19 cellular contexts compared by ENCODE assay signal in the genomic region with DNA sequence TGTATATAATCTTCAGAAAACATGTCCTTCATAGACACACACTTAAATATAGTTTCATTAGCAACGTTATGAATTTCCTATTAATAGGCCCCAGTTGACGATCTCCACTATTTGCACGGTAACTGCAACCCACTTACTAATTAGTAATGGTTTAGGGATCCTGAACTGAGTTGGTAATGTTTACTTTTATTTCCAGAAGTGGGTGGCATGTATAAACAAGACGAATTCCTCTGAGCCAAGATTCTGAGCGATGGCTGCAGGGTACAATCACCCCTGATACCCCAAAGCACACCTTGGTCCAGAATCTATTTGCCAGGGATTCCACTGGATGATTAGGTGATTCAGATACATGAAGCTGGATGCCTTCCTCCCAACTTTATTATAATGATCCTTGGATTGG.
DNase-seq lines count a peak whose midpoint lies in the region; ATAC-seq, FAIRE-seq and TF ChIP-seq lines count a peak whose summit lies in the region.
"Had no signal": no experiment of that assay in that cellular context is flagged by ENCODE, and none has a peak within 500 bp of the region (broad histone marks: within the 10 kb centered on the region; RNA-seq: fewer than 3 reads in every experiment).

No MANE protein-coding gene starts in this region.

- CTCF ChIA-PET in mammary epithelial cell (lab: Charles Lee; ENCODE audit: low non-redundant PET): no interaction called here

- H3K9ac ChIP-seq in mammary epithelial cell (ENCODE audit: insufficient read depth, low read length) (peak overlapping the region; percentile 44), keratinocyte (ENCODE audit: control insufficient read depth, extremely low read depth, insufficient read depth, low read length) (peak overlapping the region; percentile 50), smooth muscle cell (ENCODE audit: low read depth) (peak overlapping the region; percentile 67)

- WGBS in mammary epithelial cell (ENCODE audit: low coverage, missing lambda C conversion rate): 23% methylated on average over 5 of the region's 5 CpGs
- 39% methylated on average over 5 of the region's 5 CpGs for whole genome bisulfite sequencing in smooth muscle cell (ENCODE audit: low lambda C conversion rate)
- 66 to 73% methylated on average over 5 of the region's 5 CpGs for WGBS in upper lobe of left lung, 2 donors
- 81 to 88% methylated on average over 5 of the region's 5 CpGs for WGBS in testis, 2 donors

- H3K9me3 ChIP-seq in mammary epithelial cell (replicated peaks; ENCODE audit: insufficient read depth, low read length): no peaks in the 10 kb centered on the region
- no peaks in the 10 kb centered on the region for H3K9me3 ChIP-seq in keratinocyte (ENCODE audit: control insufficient read depth, low read depth, low read length)
- H3K9me3 ChIP-seq in smooth muscle cell (replicated peaks; ENCODE audit: low read depth): no peaks in the 10 kb centered on the region
- H3K9me3 ChIP-seq in upper lobe of left lung: no peaks in the 10 kb centered on the region
- no peaks in the 10 kb centered on the region for H3K9me3 ChIP-seq in testis
- H3K9me3 ChIP-seq: Peyer's patch had no signal

- TF ChIP-seq CTCF in mammary epithelial cell (conservative IDR thresholded peaks at IDR 0.05 in 1 of 2, IDR thresholded peaks at IDR 0.05 in 1 of 2; ENCODE audit: extremely low read depth in 1 of 2, insufficient read depth in 1 of 2, low read depth in 1 of 2, low read length in 2 of 2) (no peak), keratinocyte (optimal IDR thresholded peaks at IDR 0.05 in 1 of 3, IDR thresholded peaks at IDR 0.05 in 1 of 3, conservative IDR thresholded peaks at IDR 0.05 in 1 of 3; ENCODE audit: extremely low read depth in 1 of 3, insufficient read depth in 2 of 3, low read length in 3 of 3) (no peak), smooth muscle cell (IDR thresholded peaks at IDR 0.05; ENCODE audit: borderline replicate concordance, insufficient read depth, poor library complexity, severe bottlenecking) (no peak), upper lobe of left lung (IDR thresholded peaks at IDR 0.05) (no peak), testis (IDR thresholded peaks at IDR 0.05) (no peak)

- ATAC-seq in upper lobe of left lung (ENCODE audit: low FRiP score in 2 of 2): no peak
- ATAC-seq: Right ventricle myocardium inferior had no signal

- in situ Hi-C loops in mammary epithelial cell (cut with MboI; ENCODE audit: low sequenced_read_pairs in 2 of 2): no loop called here

- H3K79me2 ChIP-seq in mammary epithelial cell (ENCODE audit: insufficient read depth, low read length) (no peaks in the 10 kb centered on the region), keratinocyte (ENCODE audit: control insufficient read depth, insufficient read depth, low read length) (no peaks in the 10 kb centered on the region), smooth muscle cell (ENCODE audit: low read depth) (no peaks in the 10 kb centered on the region)

- intact Hi-C loops in mammary epithelial cell (cut with micrococcal nuclease) (no loop called here), testis (cut with DNase I; ENCODE audit: low total_unique reads) (no loop called here)

- no peak for TF ChIP-seq POLR2A in upper lobe of left lung (IDR thresholded peaks at IDR 0.05)
- no peak for TF ChIP-seq POLR2A in testis (IDR thresholded peaks at IDR 0.05)

- no peak for TF ChIP-seq EP300 in upper lobe of left lung (IDR thresholded peaks at IDR 0.05)

- peak; percentile 34 for DNase-seq in M059J (ENCODE audit: low read depth)
- peak; percentile 28 for DNase-seq in mammary epithelial cell
- no peak for DNase-seq in keratinocyte (ENCODE audit: low read depth, low spot score)
- no peak for DNase-seq in smooth muscle cell (lab: John Stamatoyannopoulos, UW; ENCODE audit: unreplicated experiment)
- DNase-seq in upper lobe of left lung: no peak
- DNase-seq in testis: no peak
- DNase-seq in activated naive CD4-positive, alpha-beta T cell treated with anti-CD3 and anti-CD28 coated beads, Interleukin-2, amount 50 U/mL, for 16 hours: no peak
- DNase-seq: ACHN, C1 segment of cervical spinal cord, DND-41, H7, MM.1S, NCI-H1092 treated with DMSO at 0.1 percent for 48 hours, NCI-H2081 had no signal

- no peaks in the 10 kb centered on the region for H3K36me3 ChIP-seq in mammary epithelial cell (ENCODE audit: insufficient read depth, low read length)
- no peaks in the 10 kb centered on the region for H3K36me3 ChIP-seq in keratinocyte (ENCODE audit: control insufficient read depth in 2 of 2, extremely low read depth in 1 of 2, insufficient read depth in 2 of 2, low read length in 2 of 2)
- no peaks in the 10 kb centered on the region for H3K36me3 ChIP-seq in smooth muscle cell (ENCODE audit: low read depth)
- H3K36me3 ChIP-seq in upper lobe of left lung: no peaks in the 10 kb centered on the region
- H3K36me3 ChIP-seq in testis (ENCODE audit: low read depth, missing control alignments): no peaks in the 10 kb centered on the region
- H3K36me3 ChIP-seq: Peyer's patch had no signal

- no peaks in the 10 kb centered on the region for H3K27me3 ChIP-seq in mammary epithelial cell (ENCODE audit: insufficient read depth, low read length)
- H3K27me3 ChIP-seq in keratinocyte (ENCODE audit: control insufficient read depth, extremely low read depth, insufficient read depth, low read length): no peaks in the 10 kb centered on the region
- no peaks in the 10 kb centered on the region for H3K27me3 ChIP-seq in smooth muscle cell (ENCODE audit: low read depth)
- no peaks in the 10 kb centered on the region for H3K27me3 ChIP-seq in upper lobe of left lung
- no peaks in the 10 kb centered on the region for H3K27me3 ChIP-seq in testis
- H3K27me3 ChIP-seq: Peyer's patch had no signal

- H4K20me1 ChIP-seq in mammary epithelial cell (ENCODE audit: insufficient read depth, low read length) (no peaks in the 10 kb centered on the region), keratinocyte (ENCODE audit: control insufficient read depth, extremely low read depth, insufficient read depth, low read length) (no peaks in the 10 kb centered on the region), smooth muscle cell (ENCODE audit: low read depth) (no peaks in the 10 kb centered on the region)

- BruUV-seq in mammary epithelial cell (replicated peaks; lab: Mats Ljungman, UMichigan): no TSS peak

- dilution Hi-C loops in mammary epithelial cell (cut with HindIII; ENCODE audit: low sequenced_read_pairs): loop anchor here (5.0 kb wide), 1 partner anchor 67 kb away; no protein-coding TSS in a partner anchor
- dilution Hi-C loops in keratinocyte (cut with MboI; ENCODE audit: extremely low pct_ligation_motif_present, low sequenced_read_pairs): no loop called here

- H3K4me3 ChIP-seq in mammary epithelial cell (replicated peaks in 1 of 3; ENCODE audit: insufficient read depth in 1 of 3, low read depth in 2 of 3, low read length in 3 of 3) (no peak overlapping the region), keratinocyte (ENCODE audit: control insufficient read depth in 2 of 3, extremely low read depth in 1 of 3, insufficient read depth in 2 of 3, low read depth in 1 of 3, low read length in 3 of 3) (peak overlapping the region in 1 of 3 experiments; percentile 15), smooth muscle cell (no peak overlapping the region), upper lobe of left lung (no peak overlapping the region), testis (no peak overlapping the region)
- H3K4me3 ChIP-seq: Peyer's patch, SK-N-MC had no signal

- H3K9me1 ChIP-seq in keratinocyte (ENCODE audit: control insufficient read depth, extremely low read depth, insufficient read depth, low read length): no peaks in the 10 kb centered on the region

- H2AFZ ChIP-seq in mammary epithelial cell (ENCODE audit: low read depth, low read length): peak overlapping the region; percentile 3
- peak overlapping the region; percentile 2 for H2AFZ ChIP-seq in keratinocyte (ENCODE audit: control insufficient read depth, low read length)
- H2AFZ ChIP-seq in smooth muscle cell (ENCODE audit: low read depth): no peak overlapping the region

- peaks cover 7% of the 10 kb centered on the region for H3F3A ChIP-seq in smooth muscle cell (ENCODE audit: low read depth)

- peak; percentile 32 for FAIRE-seq in keratinocyte (lab: Jason Lieb, UNC)
- FAIRE-seq: D721Med had no signal

- peaks cover 40% of the 10 kb centered on the region for H3K4me1 ChIP-seq in mammary epithelial cell (ENCODE audit: insufficient read depth, low read length)
- H3K4me1 ChIP-seq in keratinocyte (ENCODE audit: control insufficient read depth, extremely low read depth, insufficient read depth, low read length): peaks cover 15% of the 10 kb centered on the region
- peaks cover 9% of the 10 kb centered on the region for H3K4me1 ChIP-seq in smooth muscle cell (ENCODE audit: low read depth)
- H3K4me1 ChIP-seq in upper lobe of left lung: peaks cover 0 to 4% (median 2%) of the 10 kb centered on the region in 4 donors
- no peaks in the 10 kb centered on the region for H3K4me1 ChIP-seq in testis
- H3K4me1 ChIP-seq: Peyer's patch had no signal

- H3K4me2 ChIP-seq in mammary epithelial cell (ENCODE audit: insufficient read depth, low read depth, low read length) (peak overlapping the region; percentile 65), keratinocyte (ENCODE audit: control insufficient read depth, extremely low read depth, insufficient read depth, low read depth, low read length) (peak overlapping the region; percentile 44), smooth muscle cell (peak overlapping the region; percentile 72)

- H3K27ac ChIP-seq in mammary epithelial cell (ENCODE audit: insufficient read depth, low read depth, low read length): peak overlapping the region; percentile 90
- H3K27ac ChIP-seq in keratinocyte (ENCODE audit: control insufficient read depth, insufficient read depth, low read length): peak overlapping the region; percentile 58
- H3K27ac ChIP-seq in smooth muscle cell (ENCODE audit: low read depth): peak overlapping the region; percentile 81
- H3K27ac ChIP-seq in upper lobe of left lung: no peak overlapping the region
- H3K27ac ChIP-seq in testis: no peak overlapping the region
- H3K27ac ChIP-seq: HL-60, Peyer's patch, SK-N-MC had no signal

Comparison
In these comparisons a context has a peak if more than half of its experiments do, and no peak if none do; other contexts are left out.
1. DNase-seq: peak in M059J (single experiment) and mammary epithelial cell (single experiment); none in keratinocyte (single experiment), smooth muscle cell (single experiment), upper lobe of left lung (0 of 2), testis (single experiment) and activated naive CD4-positive, alpha-beta T cell treated with anti-CD3 and anti-CD28 coated beads, Interleukin-2, amount 50 U/mL, for 16 hours (single experiment).
2. H3K27ac ChIP-seq: peak in mammary epithelial cell (single experiment), keratinocyte (single experiment) and smooth muscle cell (single experiment); none in upper lobe of left lung (0 of 4) and testis (0 of 2).
3. Peak in every context shown above with its lines, with median percentiles within 50 percentile points of each other: H3K4me2 ChIP-seq and H3K9ac ChIP-seq.